32 cellular contexts compared by ENCODE assay signal in the genomic region with DNA sequence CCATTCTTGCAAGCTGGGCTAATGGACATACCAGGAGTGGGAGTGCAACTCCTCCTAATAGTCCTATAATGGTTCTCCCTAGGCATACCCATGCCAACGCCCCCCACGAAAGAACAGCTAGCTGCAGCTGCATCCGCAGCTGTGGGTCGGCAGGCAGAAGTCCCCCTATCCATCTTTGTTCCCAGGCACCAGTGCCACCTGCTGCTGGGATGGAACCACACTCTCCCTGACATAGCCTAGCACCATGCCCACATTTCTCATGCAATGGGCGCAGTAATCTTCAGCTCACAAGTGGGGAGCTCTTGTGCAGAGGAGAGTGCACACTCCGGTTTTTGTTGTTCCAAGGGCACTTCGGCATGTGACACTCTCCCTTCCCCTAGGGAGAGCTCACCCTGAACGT.
"Had no signal": no experiment of that assay in that cellular context is flagged by ENCODE, and none has a peak within 500 bp of the region (broad histone marks: within the 10 kb centered on the region; RNA-seq: fewer than 3 reads in every experiment).

No MANE protein-coding gene starts in this region.

- DNase-seq: activated CD4-positive, alpha-beta T cell treated with anti-CD3 and anti-CD28 coated beads for 4 hours; activated CD8-positive, alpha-beta T cell treated with anti-CD3 and anti-CD28 coated beads for 36 hours; activated effector memory CD4-positive, alpha-beta T cell treated with Interleukin-2 at 50 U/mL for 16 hours; activated naive CD4-positive, alpha-beta T cell; activated naive CD8-positive, alpha-beta T cell treated with anti-CD3 and anti-CD28 coated beads, Interleukin-2, amount 50 U/mL, for 24 hours; activated T-cell treated with anti-CD3 and anti-CD28 coated beads, Interleukin-2, amount 50 U/mL, for 24 hours; amniotic stem cell; body of pancreas; central memory CD4-positive, alpha-beta T cell; NCI-H1092; NCI-H1417; NCI-H1694; NCI-H2029; NCI-H2107; NCI-H345; NCI-H510A; NCI-H526 treated with DMSO at 0.1 percent for 48 hours; NCI-H82; RPMI8226; T-cell; T-helper 2 cell; T1000 had no signal

- H3K9me3 Mint-ChIP-seq: activated naive CD4-positive, alpha-beta T cell treated with anti-CD3 and anti-CD28 coated beads, Interleukin-2, amount 50 U/mL, for 24 hours; activated T-helper 1 cell treated with anti-CD3 and anti-CD28 coated beads, Interleukin-12 subunit alpha, Interleukin-12 subunit beta, Interleukin-2, Interleukin-4 antibody, amounts not matched to agents 30 ng/mL and 10 ng/mL and 1 ng/mL, durations not matched to agents 14 hours and 24 hours and 36 hours had no signal

- FAIRE-seq: bronchial epithelial cell, TTC549 had no signal

- H3K4me3 Mint-ChIP-seq: activated CD8-positive, alpha-beta T cell treated with anti-CD3 and anti-CD28 coated beads for 36 hours; activated naive CD4-positive, alpha-beta T cell treated with anti-CD3 and anti-CD28 coated beads, Interleukin-2, amount 50 U/mL, for 24 hours; activated naive CD8-positive, alpha-beta T cell treated with anti-CD3 and anti-CD28 coated beads, Interleukin-2, amount 50 U/mL, for 24 hours; activated T-cell treated with anti-CD3 and anti-CD28 coated beads, Interleukin-2, amount 50 U/mL, for 24 hours; activated T-helper 1 cell treated with anti-CD3 and anti-CD28 coated beads, Interleukin-12 subunit alpha, Interleukin-12 subunit beta, Interleukin-2, Interleukin-4 antibody, amounts not matched to agents 30 ng/mL and 10 ng/mL and 1 ng/mL, durations not matched to agents 14 hours and 24 hours and 36 hours; T-cell had no signal

- ATAC-seq: activated CD4-positive, CD25-positive, alpha-beta regulatory T cell treated with anti-CD3 and anti-CD28 coated beads, Interleukin-2, amount 50 U/mL, for 24 hours; activated CD8-positive, alpha-beta T cell treated with anti-CD3 and anti-CD28 coated beads for 36 hours; activated naive CD8-positive, alpha-beta T cell treated with anti-CD3 and anti-CD28 coated beads, Interleukin-2, amount 50 U/mL, for 24 hours; body of pancreas; Right ventricle myocardium inferior; T-cell had no signal

- H3K36me3 ChIP-seq: ascending aorta had no signal

- H3K9ac ChIP-seq: KMS-11 had no signal

- H3K27ac Mint-ChIP-seq: activated CD8-positive, alpha-beta T cell treated with anti-CD3 and anti-CD28 coated beads for 36 hours; activated naive CD4-positive, alpha-beta T cell treated with anti-CD3 and anti-CD28 coated beads, Interleukin-2, amount 50 U/mL, for 24 hours; activated naive CD8-positive, alpha-beta T cell treated with anti-CD3 and anti-CD28 coated beads, Interleukin-2, amount 50 U/mL, for 24 hours; activated T-cell treated with anti-CD3 and anti-CD28 coated beads, Interleukin-2, amount 50 U/mL, for 24 hours; activated T-helper 1 cell treated with anti-CD3 and anti-CD28 coated beads, Interleukin-12 subunit alpha, Interleukin-12 subunit beta, Interleukin-2, Interleukin-4 antibody, amounts not matched to agents 30 ng/mL and 10 ng/mL and 1 ng/mL, durations not matched to agents 14 hours and 24 hours and 36 hours; T-cell had no signal

- H3K9me3 ChIP-seq: ascending aorta, body of pancreas had no signal

- H3K4me3 ChIP-seq: ascending aorta, body of pancreas, SK-N-MC had no signal

- H3K27me3 ChIP-seq: ascending aorta, body of pancreas had no signal

- H3K27ac ChIP-seq: ascending aorta, body of pancreas, KMS-11, SK-N-MC, VCaP had no signal

- H3K27me3 Mint-ChIP-seq: activated CD8-positive, alpha-beta T cell treated with anti-CD3 and anti-CD28 coated beads for 36 hours; activated naive CD4-positive, alpha-beta T cell treated with anti-CD3 and anti-CD28 coated beads, Interleukin-2, amount 50 U/mL, for 24 hours; activated naive CD8-positive, alpha-beta T cell treated with anti-CD3 and anti-CD28 coated beads, Interleukin-2, amount 50 U/mL, for 24 hours; activated T-cell treated with anti-CD3 and anti-CD28 coated beads, Interleukin-2, amount 50 U/mL, for 24 hours; T-cell had no signal

- H3K36me3 Mint-ChIP-seq: activated naive CD4-positive, alpha-beta T cell treated with anti-CD3 and anti-CD28 coated beads, Interleukin-2, amount 50 U/mL, for 24 hours; T-cell had no signal

- H3K4me2 ChIP-seq: KMS-11 had no signal

- H3K4me1 Mint-ChIP-seq: activated naive CD4-positive, alpha-beta T cell treated with anti-CD3 and anti-CD28 coated beads, Interleukin-2, amount 50 U/mL, for 24 hours; activated naive CD8-positive, alpha-beta T cell treated with anti-CD3 and anti-CD28 coated beads, Interleukin-2, amount 50 U/mL, for 24 hours; T-cell had no signal

- H3K4me1 ChIP-seq: ascending aorta, body of pancreas had no signal
